1 cellular context compared by ENCODE assay signal in the genomic region with DNA sequence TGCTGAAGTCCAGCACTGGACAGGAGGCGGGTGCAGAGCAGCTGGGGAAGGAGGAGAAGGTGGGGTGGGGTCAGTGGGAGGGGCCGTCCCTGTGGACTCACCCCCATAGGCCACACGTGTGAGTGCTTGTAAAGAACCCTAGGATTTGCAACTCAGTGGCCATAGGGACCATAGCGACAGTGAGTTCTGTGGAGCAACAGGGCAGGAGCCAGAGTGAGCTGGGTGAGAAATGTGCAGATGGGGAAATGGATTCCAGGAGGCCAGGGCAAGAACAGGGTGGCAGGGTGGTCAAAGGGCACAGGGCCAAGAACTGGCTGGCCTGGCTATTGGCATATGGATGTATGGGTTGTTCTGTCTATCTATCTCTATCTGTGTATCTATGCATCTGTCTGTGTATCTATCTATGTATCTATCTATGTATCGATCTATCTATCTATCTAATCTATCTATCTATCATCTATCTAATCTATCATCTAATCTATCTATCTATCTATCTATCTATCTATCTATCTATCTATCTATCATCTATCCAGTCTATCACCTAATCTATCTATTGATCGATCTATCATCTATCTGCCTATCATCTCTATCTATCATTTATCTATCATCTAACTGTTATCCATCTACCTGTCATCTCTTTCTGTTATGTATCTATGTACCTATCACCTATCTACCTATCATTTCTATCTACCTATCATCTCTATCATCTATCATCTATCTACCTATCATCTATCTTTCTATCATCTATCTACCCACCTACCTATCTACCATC.
TF ChIP-seq lines count a peak whose summit lies in the region.

No MANE protein-coding gene starts in this region.

TF ChIP-seq in K562, 482 proteins besides CTCF, POLR2A, EP300 and RAD21:
- TF ChIP-seq, protein P1, sequence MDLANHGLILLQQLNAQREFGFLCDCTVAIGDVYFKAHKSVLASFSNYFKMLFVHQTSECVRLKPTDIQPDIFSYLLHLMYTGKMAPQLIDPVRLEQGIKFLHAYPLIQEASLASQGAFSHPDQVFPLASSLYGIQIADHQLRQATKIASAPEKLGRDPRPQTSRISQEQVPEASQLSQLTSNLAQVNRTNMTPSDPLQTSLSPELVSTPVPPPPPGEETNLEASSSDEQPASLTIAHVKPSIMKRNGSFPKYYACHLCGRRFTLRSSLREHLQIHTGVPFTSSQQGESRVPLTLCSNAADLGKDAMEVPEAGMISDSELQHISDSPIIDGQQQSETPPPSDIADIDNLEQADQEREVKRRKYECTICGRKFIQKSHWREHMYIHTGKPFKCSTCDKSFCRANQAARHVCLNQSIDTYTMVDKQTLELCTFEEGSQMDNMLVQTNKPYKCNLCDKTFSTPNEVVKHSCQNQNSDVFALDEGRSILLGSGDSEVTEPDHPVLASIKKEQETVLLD (IDR thresholded peaks at IDR 0.05): peak; percentile 95
- TF ChIP-seq, protein P2, sequence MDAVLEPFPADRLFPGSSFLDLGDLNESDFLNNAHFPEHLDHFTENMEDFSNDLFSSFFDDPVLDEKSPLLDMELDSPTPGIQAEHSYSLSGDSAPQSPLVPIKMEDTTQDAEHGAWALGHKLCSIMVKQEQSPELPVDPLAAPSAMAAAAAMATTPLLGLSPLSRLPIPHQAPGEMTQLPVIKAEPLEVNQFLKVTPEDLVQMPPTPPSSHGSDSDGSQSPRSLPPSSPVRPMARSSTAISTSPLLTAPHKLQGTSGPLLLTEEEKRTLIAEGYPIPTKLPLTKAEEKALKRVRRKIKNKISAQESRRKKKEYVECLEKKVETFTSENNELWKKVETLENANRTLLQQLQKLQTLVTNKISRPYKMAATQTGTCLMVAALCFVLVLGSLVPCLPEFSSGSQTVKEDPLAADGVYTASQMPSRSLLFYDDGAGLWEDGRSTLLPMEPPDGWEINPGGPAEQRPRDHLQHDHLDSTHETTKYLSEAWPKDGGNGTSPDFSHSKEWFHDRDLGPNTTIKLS (IDR thresholded peaks at IDR 0.05; ENCODE audit: borderline replicate concordance, low read depth): no peak
- TF ChIP-seq BCOR (IDR thresholded peaks at IDR 0.05): peak; percentile 87
- TF ChIP-seq DACH1 (IDR thresholded peaks at IDR 0.05; ENCODE audit: partially characterized antibody): peak; percentile 99
- TF ChIP-seq KLF10 (CRISPR knock-in tag; IDR thresholded peaks at IDR 0.05): no peak
- TF ChIP-seq ZFP30 (CRISPR knock-in tag; IDR thresholded peaks at IDR 0.05; ENCODE audit: borderline replicate concordance): no peak
- peak in 1 of 2 experiments; percentile 24 for TF ChIP-seq NCOA2 (IDR thresholded peaks at IDR 0.05; ENCODE audit: partially characterized antibody in 2 of 2)
- TF ChIP-seq, protein P3, sequence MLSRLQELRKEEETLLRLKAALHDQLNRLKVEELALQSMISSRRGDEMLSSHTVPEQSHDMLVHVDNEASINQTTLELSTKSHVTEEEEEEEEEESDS (CRISPR knock-in tag; IDR thresholded peaks at IDR 0.05): no peak
- TF ChIP-seq ARNT (IDR thresholded peaks at IDR 0.05): 0 out of 4 replicates have a peak, but pooled peaks of 1 of the 2 experiments have one; percentile 24
- peak; percentile 29 for TF ChIP-seq MTA2 (IDR thresholded peaks at IDR 0.05; ENCODE audit: low read depth)
- 0 out of 2 replicates have a peak, but pooled peaks have one; percentile 25 for TF ChIP-seq CTBP1 (IDR thresholded peaks at IDR 0.05; ENCODE audit: borderline replicate concordance)
- TF ChIP-seq CSDE1 (IDR thresholded peaks at IDR 0.05): 0 out of 4 replicates have a peak, but pooled peaks of 1 of the 2 experiments have one; percentile 33
- 0 out of 2 replicates have a peak, but pooled peaks have one; percentile 35 for TF ChIP-seq HDAC2 (IDR thresholded peaks at IDR 0.05)
- TF ChIP-seq HDAC3 (IDR thresholded peaks at IDR 0.05; ENCODE audit: borderline replicate concordance, partially characterized antibody): no peak
- peak in 1 of 2 experiments; percentile 72; a peak in 2 of 4 replicates for TF ChIP-seq HDAC1 (IDR thresholded peaks at IDR 0.05)
- TF ChIP-seq MTA1 (IDR thresholded peaks at IDR 0.05; ENCODE audit: borderline replicate concordance): peak; percentile 94
- TF ChIP-seq PURB (CRISPR knock-in tag; IDR thresholded peaks at IDR 0.05; ENCODE audit: low read depth): no peak
- peak; percentile 44 to 59; a peak in 2 of 4 replicates for TF ChIP-seq TRIM24 (IDR thresholded peaks at IDR 0.05)
- TF ChIP-seq, protein P4, sequence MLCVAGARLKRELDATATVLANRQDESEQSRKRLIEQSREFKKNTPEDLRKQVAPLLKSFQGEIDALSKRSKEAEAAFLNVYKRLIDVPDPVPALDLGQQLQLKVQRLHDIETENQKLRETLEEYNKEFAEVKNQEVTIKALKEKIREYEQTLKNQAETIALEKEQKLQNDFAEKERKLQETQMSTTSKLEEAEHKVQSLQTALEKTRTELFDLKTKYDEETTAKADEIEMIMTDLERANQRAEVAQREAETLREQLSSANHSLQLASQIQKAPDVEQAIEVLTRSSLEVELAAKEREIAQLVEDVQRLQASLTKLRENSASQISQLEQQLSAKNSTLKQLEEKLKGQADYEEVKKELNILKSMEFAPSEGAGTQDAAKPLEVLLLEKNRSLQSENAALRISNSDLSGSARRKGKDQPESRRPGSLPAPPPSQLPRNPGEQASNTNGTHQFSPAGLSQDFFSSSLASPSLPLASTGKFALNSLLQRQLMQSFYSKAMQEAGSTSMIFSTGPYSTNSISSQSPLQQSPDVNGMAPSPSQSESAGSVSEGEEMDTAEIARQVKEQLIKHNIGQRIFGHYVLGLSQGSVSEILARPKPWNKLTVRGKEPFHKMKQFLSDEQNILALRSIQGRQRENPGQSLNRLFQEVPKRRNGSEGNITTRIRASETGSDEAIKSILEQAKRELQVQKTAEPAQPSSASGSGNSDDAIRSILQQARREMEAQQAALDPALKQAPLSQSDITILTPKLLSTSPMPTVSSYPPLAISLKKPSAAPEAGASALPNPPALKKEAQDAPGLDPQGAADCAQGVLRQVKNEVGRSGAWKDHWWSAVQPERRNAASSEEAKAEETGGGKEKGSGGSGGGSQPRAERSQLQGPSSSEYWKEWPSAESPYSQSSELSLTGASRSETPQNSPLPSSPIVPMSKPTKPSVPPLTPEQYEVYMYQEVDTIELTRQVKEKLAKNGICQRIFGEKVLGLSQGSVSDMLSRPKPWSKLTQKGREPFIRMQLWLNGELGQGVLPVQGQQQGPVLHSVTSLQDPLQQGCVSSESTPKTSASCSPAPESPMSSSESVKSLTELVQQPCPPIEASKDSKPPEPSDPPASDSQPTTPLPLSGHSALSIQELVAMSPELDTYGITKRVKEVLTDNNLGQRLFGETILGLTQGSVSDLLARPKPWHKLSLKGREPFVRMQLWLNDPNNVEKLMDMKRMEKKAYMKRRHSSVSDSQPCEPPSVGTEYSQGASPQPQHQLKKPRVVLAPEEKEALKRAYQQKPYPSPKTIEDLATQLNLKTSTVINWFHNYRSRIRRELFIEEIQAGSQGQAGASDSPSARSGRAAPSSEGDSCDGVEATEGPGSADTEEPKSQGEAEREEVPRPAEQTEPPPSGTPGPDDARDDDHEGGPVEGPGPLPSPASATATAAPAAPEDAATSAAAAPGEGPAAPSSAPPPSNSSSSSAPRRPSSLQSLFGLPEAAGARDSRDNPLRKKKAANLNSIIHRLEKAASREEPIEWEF (CRISPR knock-in tag; IDR thresholded peaks at IDR 0.05): peak; percentile 77; the same call in 1 of the 2 replicates
- 0 out of 2 replicates have a peak, but pooled peaks have one; percentile 24 for TF ChIP-seq NR2C1 (IDR thresholded peaks at IDR 0.05)
- TF ChIP-seq NR2C1 (tag; IDR thresholded peaks at IDR 0.05): no peak
- TF ChIP-seq TAF1 (IDR thresholded peaks at IDR 0.05; ENCODE audit: control insufficient read depth, extremely low read depth, insufficient read depth, low read length, severe bottlenecking): no peak
- TF ChIP-seq GATA2 (CRISPR knock-in tag; IDR thresholded peaks at IDR 0.05): peak; percentile 62
- 0 out of 2 replicates have a peak, but pooled peaks have one; percentile 84 for TF ChIP-seq ZC3H11A (IDR thresholded peaks at IDR 0.05; ENCODE audit: low read depth, low read length)
- TF ChIP-seq ZNF324 (CRISPR knock-in tag; IDR thresholded peaks at IDR 0.05): no peak
- TF ChIP-seq ZEB2 (IDR thresholded peaks at IDR 0.05): peak; percentile 38; the same call in 1 of the 2 replicates
- peak; percentile 84; the same call in 1 of the 2 replicates for TF ChIP-seq SMARCA5 (IDR thresholded peaks at IDR 0.05)
- TF ChIP-seq ETV6 (IDR thresholded peaks at IDR 0.05; ENCODE audit: borderline replicate concordance in 1 of 2, low read depth in 2 of 2, low read length in 1 of 2): no peak
- no peak for TF ChIP-seq ETV6 (CRISPR knock-in tag; IDR thresholded peaks at IDR 0.05; ENCODE audit: borderline replicate concordance)
- TF ChIP-seq GATAD2B (IDR thresholded peaks at IDR 0.05; ENCODE audit: borderline replicate concordance): peak; percentile 92
- peak; percentile 95 for TF ChIP-seq GATAD2A (IDR thresholded peaks at IDR 0.05)
